16 cellular contexts compared by ENCODE assay signal in genomic region chr3:113274959-113275556, GRCh38.
A peak's percentile ranks its signal among the peaks of the same experiment; 100 is the strongest.
DNase-seq lines count a peak whose midpoint lies in the region; ATAC-seq, FAIRE-seq and TF ChIP-seq lines count a peak whose summit lies in the region.
"Had no signal": no experiment of that assay in that cellular context is flagged by ENCODE, and none has a peak within 500 bp of the region (broad histone marks: within the 10 kb centered on the region; RNA-seq: fewer than 3 reads in every experiment).

No MANE protein-coding gene starts in this region.

- ATAC-seq in effector memory CD8-positive, alpha-beta T cell (replicated peaks): no peak
- ATAC-seq: naive thymus-derived CD4-positive, alpha-beta T cell had no signal

- H3K9me3 Mint-ChIP-seq in effector memory CD8-positive, alpha-beta T cell: no peaks in the 10 kb centered on the region
- no peaks in the 10 kb centered on the region for H3K9me3 Mint-ChIP-seq in activated naive CD4-positive, alpha-beta T cell treated with anti-CD3 and anti-CD28 coated beads, Interleukin-2, amount 10 ng/mL, durations not matched to agents 7 days and 5 days
- H3K9me3 Mint-ChIP-seq: activated naive CD4-positive, alpha-beta T cell treated with anti-CD3 and anti-CD28 coated beads, Interleukin-2, amount 50 U/mL, for 24 hours; central memory CD8-positive, alpha-beta T cell; stimulated activated naive CD8-positive, alpha-beta T cell treated with anti-CD3 and anti-CD28 coated beads, Interleukin-15, Interleukin-2, amounts not matched to agents 100 ng/mL and 50 ng/mL, for 24 hours; T-helper 1 cell treated with Interleukin-12 subunit alpha and Interleukin-12 subunit beta and Interleukin-4 antibody, amounts not matched to agents 30 μg/mL and 1 μg/mL, for 36 hours had no signal

- H3K27ac Mint-ChIP-seq in effector memory CD8-positive, alpha-beta T cell: no peak overlapping the region
- no peak overlapping the region for H3K27ac Mint-ChIP-seq in activated naive CD4-positive, alpha-beta T cell treated with anti-CD3 and anti-CD28 coated beads, Interleukin-2, amount 10 ng/mL, durations not matched to agents 7 days and 5 days
- H3K27ac Mint-ChIP-seq: activated naive CD4-positive, alpha-beta T cell treated with anti-CD3 and anti-CD28 coated beads, Interleukin-2, amount 50 U/mL, for 24 hours; stimulated activated naive CD8-positive, alpha-beta T cell treated with anti-CD3 and anti-CD28 coated beads, Interleukin-15, Interleukin-2, amounts not matched to agents 100 ng/mL and 50 ng/mL, for 24 hours; T-helper 1 cell treated with Interleukin-12 subunit alpha and Interleukin-12 subunit beta and Interleukin-4 antibody, amounts not matched to agents 30 μg/mL and 1 μg/mL, for 36 hours had no signal

- H3K27me3 Mint-ChIP-seq in effector memory CD8-positive, alpha-beta T cell: peaks cover 0 to 21% of the 10 kb centered on the region in 2 donors
- peaks cover 12% of the 10 kb centered on the region for H3K27me3 Mint-ChIP-seq in activated naive CD4-positive, alpha-beta T cell treated with anti-CD3 and anti-CD28 coated beads, Interleukin-2, amount 10 ng/mL, durations not matched to agents 7 days and 5 days

- TF ChIP-seq POLR2A in H54 (IDR thresholded peaks at IDR 0.05; ENCODE audit: low read depth, low read length): no peak

- no peaks in the 10 kb centered on the region for H3K4me1 Mint-ChIP-seq in effector memory CD8-positive, alpha-beta T cell (ENCODE audit: low read depth in 2 of 2)
- peaks cover 10% of the 10 kb centered on the region for H3K4me1 Mint-ChIP-seq in activated naive CD4-positive, alpha-beta T cell treated with anti-CD3 and anti-CD28 coated beads, Interleukin-2, amount 10 ng/mL, durations not matched to agents 7 days and 5 days
- H3K4me1 Mint-ChIP-seq: central memory CD8-positive, alpha-beta T cell had no signal

- DNase-seq in DMS153 treated with DMSO at 0.1 percent for 48 hours (lab: John Stamatoyannopoulos, UW; ENCODE audit: unreplicated experiment) (peak; percentile 28), NCI-H69 (lab: John Stamatoyannopoulos, UW) (peak; percentile 7), left kidney (ENCODE audit: low read depth, low spot score) (peak; percentile 65), H54 (ENCODE audit: insufficient read length, low spot score) (no peak)
- DNase-seq in effector memory CD8-positive, alpha-beta T cell: no peak
- no peak for DNase-seq in activated naive CD4-positive, alpha-beta T cell treated with anti-CD3 and anti-CD28 coated beads, Interleukin-2, amount 10 ng/mL, durations not matched to agents 7 days and 5 days
- DNase-seq: activated CD4-positive, CD25-positive, alpha-beta regulatory T cell treated with anti-CD3 and anti-CD28 coated beads, Interleukin-2, amount 50 U/mL, for 72 hours; activated CD8-positive, alpha-beta memory T cell treated with anti-CD3 and anti-CD28 coated beads, Interleukin-2, amount 50 U/mL, for 4 hours; naive thymus-derived CD4-positive, alpha-beta T cell had no signal

- FAIRE-seq in H54 (lab: Jason Lieb, UNC): no peak
- FAIRE-seq: endothelial cell of umbilical vein had no signal

- H3K4me3 Mint-ChIP-seq in effector memory CD8-positive, alpha-beta T cell: no peak overlapping the region
- no peak overlapping the region for H3K4me3 Mint-ChIP-seq in activated naive CD4-positive, alpha-beta T cell treated with anti-CD3 and anti-CD28 coated beads, Interleukin-2, amount 10 ng/mL, durations not matched to agents 7 days and 5 days
- H3K4me3 Mint-ChIP-seq: activated naive CD4-positive, alpha-beta T cell treated with anti-CD3 and anti-CD28 coated beads, Interleukin-2, amount 50 U/mL, for 24 hours; central memory CD8-positive, alpha-beta T cell; stimulated activated naive CD8-positive, alpha-beta T cell treated with anti-CD3 and anti-CD28 coated beads, Interleukin-15, Interleukin-2, amounts not matched to agents 100 ng/mL and 50 ng/mL, for 24 hours; T-helper 1 cell treated with Interleukin-12 subunit alpha and Interleukin-12 subunit beta and Interleukin-4 antibody, amounts not matched to agents 30 μg/mL and 1 μg/mL, for 36 hours had no signal

- no peak overlapping the region for H3K4me3 ChIP-seq in skin epidermis
- H3K4me3 ChIP-seq: BLaER1 had no signal

- CTCF ChIA-PET in activated naive CD4-positive, alpha-beta T cell treated with anti-CD3 and anti-CD28 coated beads, Interleukin-2, amount 10 ng/mL, durations not matched to agents 7 days and 5 days (lab: Charles Lee): interaction anchor here (1.2 kb wide), 1 partner anchor 10 kb away, joined by 3 read pairs; no protein-coding TSS in a partner anchor

- H3K36me3 Mint-ChIP-seq in effector memory CD8-positive, alpha-beta T cell (ENCODE audit: insufficient read depth): no peaks in the 10 kb centered on the region
- H3K36me3 Mint-ChIP-seq in activated naive CD4-positive, alpha-beta T cell treated with anti-CD3 and anti-CD28 coated beads, Interleukin-2, amount 10 ng/mL, durations not matched to agents 7 days and 5 days: no peaks in the 10 kb centered on the region
- H3K36me3 Mint-ChIP-seq: activated naive CD4-positive, alpha-beta T cell treated with anti-CD3 and anti-CD28 coated beads, Interleukin-2, amount 50 U/mL, for 24 hours; naive thymus-derived CD4-positive, alpha-beta T cell had no signal

- H3K27ac ChIP-seq in skin epidermis: peak overlapping the region in 12 of 21 experiments; percentile 22 to 87 (median 74)
- H3K27ac ChIP-seq: BLaER1 had no signal

Comparison
In these comparisons a context has a peak if more than half of its experiments do, and no peak if none do; other contexts are left out.
1. DNase-seq: peak in DMS153 treated with DMSO at 0.1 percent for 48 hours (single experiment), NCI-H69 (single experiment) and left kidney (single experiment); none in effector memory CD8-positive, alpha-beta T cell (0 of 3), H54 (single experiment) and activated naive CD4-positive, alpha-beta T cell treated with anti-CD3 and anti-CD28 coated beads, Interleukin-2, amount 10 ng/mL, durations not matched to agents 7 days and 5 days (single experiment).